In the genomic region with DNA sequence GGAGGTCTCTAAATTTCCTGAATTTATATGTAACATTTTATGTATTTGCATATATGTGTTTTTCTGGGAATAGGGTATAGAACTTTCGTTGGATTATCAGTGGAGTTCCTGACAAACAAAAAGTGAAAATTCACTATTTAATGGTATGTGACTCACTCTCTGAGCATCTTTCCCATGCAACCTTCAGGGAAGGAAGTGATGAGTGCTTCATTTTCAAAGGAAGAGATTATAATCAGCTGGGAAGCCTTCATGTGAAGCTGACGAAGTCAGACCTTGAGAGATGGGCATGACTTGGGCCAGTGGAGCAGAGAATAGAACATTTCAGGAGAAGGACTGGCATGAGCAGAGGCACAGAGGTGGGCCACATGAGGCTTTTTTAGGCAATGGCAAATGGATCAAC, we compare ENCODE assay signal across 24 cellular contexts.
DNase-seq lines count a peak whose midpoint lies in the region; ATAC-seq and TF ChIP-seq lines count a peak whose summit lies in the region.
"Had no signal": no experiment of that assay in that cellular context is flagged by ENCODE, and none has a peak within 500 bp of the region (broad histone marks: within the 10 kb centered on the region; RNA-seq: fewer than 3 reads in every experiment).

No MANE protein-coding gene starts in this region.

- no peak overlapping the region for H4K8ac ChIP-seq in mesenchymal stem cell (ENCODE audit: low read length)

- H3K79me1 ChIP-seq in mesenchymal stem cell (replicated peaks; ENCODE audit: low read length, poor library complexity, severe bottlenecking): no peaks in the 10 kb centered on the region

- H3K18ac ChIP-seq in mesenchymal stem cell (ENCODE audit: low read depth in 1 of 2, low read length in 2 of 2): no peak overlapping the region

- H3F3A ChIP-seq in PC-3 (ENCODE audit: low read length, unreplicated experiment): no peaks in the 10 kb centered on the region

- H3K79me2 ChIP-seq in PC-3 (ENCODE audit: low read length): no peaks in the 10 kb centered on the region

- intact Hi-C loops in PC-3 (cut with micrococcal nuclease): no loop called here

- H2AFZ ChIP-seq in PC-3 (ENCODE audit: low read length) (no peak overlapping the region), mesenchymal stem cell (ENCODE audit: low read depth, low read length) (no peak overlapping the region)
- H2AFZ ChIP-seq: neural progenitor cell had no signal

- H3K4ac ChIP-seq in mesenchymal stem cell (ENCODE audit: low read depth in 1 of 2, low read length in 2 of 2): no peak overlapping the region

- no peak overlapping the region for H3K14ac ChIP-seq in mesenchymal stem cell (ENCODE audit: low read length in 2 of 2)

- no peaks in the 10 kb centered on the region for H4K20me1 ChIP-seq in PC-3 (ENCODE audit: low read length)

- no peaks in the 10 kb centered on the region for H3K9me3 ChIP-seq in PC-3 (ENCODE audit: low read length)
- no peaks in the 10 kb centered on the region for H3K9me3 ChIP-seq in mesenchymal stem cell (ENCODE audit: control insufficient read depth, low read length)
- H3K9me3 ChIP-seq: vagina had no signal

- peaks cover 5% of the 10 kb centered on the region; the same call in 1 of the 2 replicates for H3K4me1 ChIP-seq in PC-3 (ENCODE audit: insufficient read depth, low read length)
- H3K4me1 ChIP-seq in mesenchymal stem cell (ENCODE audit: control insufficient read depth, insufficient read depth, low read depth, low read length): peaks cover 3% of the 10 kb centered on the region
- H3K4me1 ChIP-seq: neural progenitor cell, vagina had no signal

- no peak for TF ChIP-seq CTCF in PC-3 (conservative IDR thresholded peaks at IDR 0.05; ENCODE audit: low read depth, low read length)
- TF ChIP-seq CTCF in choroid plexus epithelial cell (conservative IDR thresholded peaks at IDR 0.05; ENCODE audit: low read depth, low read length): no peak

- H3K9ac ChIP-seq in PC-3 (ENCODE audit: low read length) (no peak overlapping the region), mesenchymal stem cell (ENCODE audit: low read length) (no peak overlapping the region)
- H3K9ac ChIP-seq: neural progenitor cell had no signal

- H3K9me2 ChIP-seq in PC-3 (replicated peaks; ENCODE audit: low read length): no peaks in the 10 kb centered on the region

- H2BK120ac ChIP-seq in mesenchymal stem cell (ENCODE audit: low read depth, low read length): no peak overlapping the region

- H3K4me2 ChIP-seq in PC-3 (ENCODE audit: low read length) (no peak overlapping the region), mesenchymal stem cell (ENCODE audit: low read length, poor library complexity, severe bottlenecking) (no peak overlapping the region)
- H3K4me2 ChIP-seq: neural progenitor cell had no signal

- no TSS peak for BruUV-seq in PC-3 (replicated peaks; lab: Mats Ljungman, UMichigan)

- CTCF ChIA-PET in PC-3 (lab: Charles Lee): no interaction called here

- H3K27ac ChIP-seq in PC-3 (ENCODE audit: low read length) (no peak overlapping the region), mesenchymal stem cell (ENCODE audit: low read length, poor library complexity, severe bottlenecking) (no peak overlapping the region)
- H3K27ac ChIP-seq: neural progenitor cell, vagina had no signal

- H3K4me3 ChIP-seq in PC-3 (ENCODE audit: low read length) (no peak overlapping the region), choroid plexus epithelial cell (ENCODE audit: low read depth, low read length) (no peak overlapping the region), mesenchymal stem cell (ENCODE audit: insufficient read depth in 1 of 2, low read depth in 1 of 2, low read length in 2 of 2) (no peak overlapping the region)
- H3K4me3 ChIP-seq: GM12878, neural progenitor cell, vagina had no signal

- no peaks in the 10 kb centered on the region for H3K27me3 ChIP-seq in PC-3 (ENCODE audit: low read length)
- no peaks in the 10 kb centered on the region for H3K27me3 ChIP-seq in mesenchymal stem cell (ENCODE audit: control insufficient read depth in 1 of 2, insufficient read depth in 1 of 2, low read length in 2 of 2)
- H3K27me3 ChIP-seq: neural progenitor cell, vagina had no signal

- peak; percentile 55 for DNase-seq in EL
- peak; percentile 11 for DNase-seq in PC-3
- peak; percentile 33 for DNase-seq in choroid plexus epithelial cell (ENCODE audit: low read depth)
- DNase-seq in mesenchymal stem cell: peak; percentile 15
- no peak for DNase-seq in NCI-H2171 treated with DMSO at 0.1 percent for 48 hours (lab: John Stamatoyannopoulos, UW)
- no peak for DNase-seq in hepatic stellate cell (ENCODE audit: low spot score)
- DNase-seq: activated CD4-positive, alpha-beta T cell treated with anti-CD3 and anti-CD28 coated beads for 36 hours; activated naive CD8-positive, alpha-beta T cell treated with anti-CD3 and anti-CD28 coated beads for 36 hours; CD4-positive, CD25-positive, alpha-beta regulatory T cell; DMS153; endodermal cell; HCEC 1CT; head of caudate nucleus; Karpas-422; left ventricle myocardium superior; NCI-H1092; NCI-H2029 treated with DMSO at 0.1 percent for 48 hours; NCI-H446; SIG-M5 had no signal

- no peak overlapping the region for H2BK15ac ChIP-seq in mesenchymal stem cell (ENCODE audit: low read depth, poor library complexity, severe bottlenecking)

- no peak overlapping the region for H4K91ac ChIP-seq in mesenchymal stem cell (ENCODE audit: low read length)

- no peaks in the 10 kb centered on the region for H3K36me3 ChIP-seq in PC-3 (ENCODE audit: low read depth, low read length)
- no peaks in the 10 kb centered on the region for H3K36me3 ChIP-seq in mesenchymal stem cell (ENCODE audit: control insufficient read depth in 1 of 2, insufficient read depth in 2 of 2, low read depth in 1 of 2, low read length in 2 of 2)
- H3K36me3 ChIP-seq: neural progenitor cell, vagina had no signal

- H2BK5ac ChIP-seq in mesenchymal stem cell (ENCODE audit: low read depth, low read length, poor library complexity, severe bottlenecking): no peak overlapping the region

- ATAC-seq in PC-3 (peak; percentile 40; the same call in 1 of the 2 replicates), HG02938 (IDR thresholded peaks at IDR 0.05; ENCODE audit: unreplicated experiment) (no peak), HG03175 (IDR thresholded peaks at IDR 0.05; ENCODE audit: unreplicated experiment) (no peak)
- ATAC-seq: activated CD4-positive, alpha-beta T cell treated with anti-CD3 and anti-CD28 coated beads for 36 hours; GM12878; left ventricle myocardium superior had no signal

- H2BK12ac ChIP-seq in mesenchymal stem cell (ENCODE audit: low read length in 2 of 2): no peak overlapping the region

- no peak overlapping the region for H3K23ac ChIP-seq in mesenchymal stem cell (ENCODE audit: low read length in 2 of 2)

- POLR2A ChIA-PET in PC-3 (lab: Charles Lee; ENCODE audit: unreplicated experiment): no interaction called here

- 27% methylated on average over 2 of the region's 2 CpGs for WGBS in mesenchymal stem cell

- no peak overlapping the region for H2AK5ac ChIP-seq in mesenchymal stem cell (ENCODE audit: low read length, severe bottlenecking)

Comparison
In these comparisons a context has a peak if more than half of its experiments do, and no peak if none do; other contexts are left out.
1. DNase-seq: peak in EL (single experiment), PC-3 (single experiment), choroid plexus epithelial cell (single experiment) and mesenchymal stem cell (single experiment); none in NCI-H2171 treated with DMSO at 0.1 percent for 48 hours (single experiment) and hepatic stellate cell (single experiment).